26 cellular contexts compared by ENCODE assay signal in the genomic region with DNA sequence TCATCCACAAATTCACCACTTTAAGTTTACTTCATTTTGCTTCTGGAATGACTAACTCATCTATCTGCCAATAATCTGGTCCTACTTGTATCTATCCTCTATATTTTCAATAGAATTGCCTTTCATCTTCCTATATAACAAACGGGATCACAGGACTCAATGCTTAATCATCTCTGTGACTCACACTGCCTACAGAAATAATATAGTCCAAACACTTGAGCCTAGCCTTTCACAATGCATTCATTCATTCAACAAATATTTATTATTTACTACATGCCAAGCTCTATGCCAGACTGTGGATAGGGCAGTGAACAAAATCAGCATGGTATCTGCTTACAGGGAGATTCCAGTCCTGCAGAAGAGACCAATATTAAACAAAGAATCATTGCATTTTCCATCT. TPM values are rescaled to one million over a fixed set of nuclear protein-coding genes. Genes with fewer than 3 reads are reported as not detected.
A peak's percentile ranks its signal among the peaks of the same experiment; 100 is the strongest.
DNase-seq lines count a peak whose midpoint lies in the region; ATAC-seq and TF ChIP-seq lines count a peak whose summit lies in the region.
"Had no signal": no experiment of that assay in that cellular context is flagged by ENCODE, and none has a peak within 500 bp of the region (broad histone marks: within the 10 kb centered on the region; RNA-seq: fewer than 3 reads in every experiment).

No MANE protein-coding gene starts in this region.

- H2AK9ac ChIP-seq in IMR-90 (replicated peaks; ENCODE audit: low read depth, low read length, poor library complexity), result no peak overlapping the region

- no peak overlapping the region for H3K4ac ChIP-seq in IMR-90 (ENCODE audit: low read depth, low read length)

- no peaks in the 10 kb centered on the region for H4K20me1 ChIP-seq in IMR-90 (ENCODE audit: insufficient read depth, low read length)

- no peaks in the 10 kb centered on the region for H3K9me3 ChIP-seq in IMR-90 (ENCODE audit: control insufficient read depth, insufficient read depth, low read length)
- H3K9me3 ChIP-seq: thoracic aorta had no signal

- H3K18ac ChIP-seq in IMR-90 (ENCODE audit: low read depth, low read length), result no peak overlapping the region

- POLR2A ChIA-PET in IMR-90 (lab: Charles Lee; ENCODE audit: unreplicated experiment), result no interaction called here

- H2BK5ac ChIP-seq in IMR-90 (ENCODE audit: low read depth, low read length, poor library complexity, severe bottlenecking), result no peak overlapping the region

- no peak overlapping the region for H4K91ac ChIP-seq in IMR-90 (ENCODE audit: insufficient read depth, low read depth, low read length)

- H2BK20ac ChIP-seq in IMR-90 (ENCODE audit: low read depth, low read length), result no peak overlapping the region

- WGBS in IMR-90 (ENCODE audit: extremely low coverage in 2 of 2, insufficient read length in 1 of 2), 2 experiments, result 0% methylated on average over 1 of the region's 1 CpG; no CpG with 5 or more reads in 1 of the 2 experiments

- ATAC-seq in IMR-90 (ENCODE audit: low read depth), result no peak
- ATAC-seq in HG03342 (IDR thresholded peaks at IDR 0.05; ENCODE audit: unreplicated experiment), result no peak
- ATAC-seq in GM18909 (IDR thresholded peaks at IDR 0.05; ENCODE audit: poor library complexity, unreplicated experiment), result no peak
- ATAC-seq: activated CD4-positive, alpha-beta T cell treated with anti-CD3 and anti-CD28 coated beads for 36 hours; activated naive CD8-positive, alpha-beta T cell treated with anti-CD3 and anti-CD28 coated beads, Interleukin-2, amount 50 U/mL, for 24 hours; natural killer cell treated with Interleukin-12 subunit alpha and Interleukin-12 subunit beta and Interleukin-15 and Interleukin-18, amount 100 ng/mL, for 72 hours; right cardiac atrium; stimulated activated naive CD8-positive, alpha-beta T cell treated with anti-CD3 and anti-CD28 coated beads, Interleukin-15, Interleukin-2, amounts not matched to agents 100 U/mL and 50 U/mL, for 24 hours had no signal

- peaks cover 1% of the 10 kb centered on the region; the same call in 1 of the 2 replicates for H3K27me3 ChIP-seq in IMR-90 (ENCODE audit: control insufficient read depth, insufficient read depth, low read length)

- H4K8ac ChIP-seq in IMR-90 (ENCODE audit: low read depth in 2 of 2, low read length in 2 of 2), result no peak overlapping the region

- in situ Hi-C loops in IMR-90 (cut with MboI; ENCODE audit: low sequenced_read_pairs), result no loop called here

- DNase-seq in DMS53 treated with DMSO at 0.1 percent for 48 hours (lab: John Stamatoyannopoulos, UW; ENCODE audit: unreplicated experiment), result peak; percentile 90
- peak; percentile 11 for DNase-seq in IMR-90
- peak; percentile 18 for DNase-seq in amniotic epithelial cell (ENCODE audit: low read depth)
- DNase-seq in foreskin melanocyte, result peak; percentile 80
- no peak for DNase-seq in NCI-H2029 treated with DMSO at 0.1 percent for 48 hours (lab: John Stamatoyannopoulos, UW)
- DNase-seq: activated CD4-positive, alpha-beta T cell treated with anti-CD3 and anti-CD28 coated beads for 36 hours; activated CD8-positive, alpha-beta memory T cell treated with anti-CD3 and anti-CD28 coated beads for 24 hours; activated gamma-delta T cell treated with Interleukin-2 at 50 U/mL for 16 hours; activated naive CD8-positive, alpha-beta T cell treated with anti-CD3 and anti-CD28 coated beads, Interleukin-2, amount 50 U/mL, for 24 hours; activated T-cell treated with anti-CD3 and anti-CD28 coated beads, Interleukin-2, amount 50 U/mL, for 24 hours; CD4-positive, alpha-beta T cell; DMS 273 treated with DMSO at 0.1 percent for 48 hours; effector CD8-positive, alpha-beta T cell; NCI-H1092; NCI-H1930; NCI-H226; NCI-H82; right cardiac atrium; Right ventricle myocardium superior; stimulated activated naive CD8-positive, alpha-beta T cell treated with anti-CD3 and anti-CD28 coated beads, Interleukin-15, Interleukin-2, amounts not matched to agents 100 U/mL and 50 U/mL, for 24 hours; T-helper 1 cell had no signal

- TF ChIP-seq RAD21 in IMR-90 (IDR thresholded peaks at IDR 0.05; ENCODE audit: low read length), result no peak

- no peak overlapping the region for H3K14ac ChIP-seq in IMR-90 (replicated peaks; ENCODE audit: low read depth, low read length)

- no peak overlapping the region for H2BK120ac ChIP-seq in IMR-90 (ENCODE audit: low read depth, low read length)

- H3K4me1 ChIP-seq in IMR-90 (ENCODE audit: control insufficient read depth, insufficient read depth, low read length), result no peaks in the 10 kb centered on the region

- no peak for TF ChIP-seq POLR2A in IMR-90 (IDR thresholded peaks at IDR 0.05; ENCODE audit: low read depth, low read length)

- no peaks in the 10 kb centered on the region for H3K79me1 ChIP-seq in IMR-90 (ENCODE audit: low read depth in 1 of 2, low read length in 2 of 2)

- intact Hi-C loops in IMR-90 (cut with micrococcal nuclease), result no loop called here

- no peak overlapping the region for H3K4me3 ChIP-seq in IMR-90 (ENCODE audit: insufficient read depth, low read depth, low read length)
- H3K4me3 ChIP-seq: thoracic aorta had no signal

- no peak overlapping the region for H3K27ac ChIP-seq in IMR-90 (ENCODE audit: insufficient read depth, low read length)
- H3K27ac ChIP-seq: thoracic aorta had no signal

- H2AFZ ChIP-seq in IMR-90 (replicated peaks; ENCODE audit: low read length, poor library complexity), result no peak overlapping the region

- no peak overlapping the region for H3K9ac ChIP-seq in IMR-90 (ENCODE audit: low read depth, low read length)

- H3K23ac ChIP-seq in IMR-90 (ENCODE audit: low read depth, low read length), result no peak overlapping the region

- CTCF ChIA-PET in IMR-90 (lab: Yijun Ruan, JAX), result interaction anchor here (0.8 to 1.4 kb wide), 2 partner anchors 13 to 32 kb away, joined by 3 read pairs; no protein-coding TSS in a partner anchor

- no peak overlapping the region for H2BK15ac ChIP-seq in IMR-90 (ENCODE audit: low read depth, low read length)

- H2AK5ac ChIP-seq in IMR-90 (ENCODE audit: low read depth, low read length), result no peak overlapping the region

- BruUV-seq in IMR-90 (replicated peaks; lab: Mats Ljungman, UMichigan), result no TSS peak

- no peaks in the 10 kb centered on the region for H3K36me3 ChIP-seq in IMR-90 (ENCODE audit: control insufficient read depth, insufficient read depth, low read length)
- H3K36me3 ChIP-seq: thoracic aorta had no signal

- dilution Hi-C loops in IMR-90 (cut with HindIII; ENCODE audit: low sequenced_read_pairs, unreplicated experiment), result no loop called here

- no peak overlapping the region for H4K5ac ChIP-seq in IMR-90 (ENCODE audit: low read depth, low read length)

- H3K4me2 ChIP-seq in IMR-90 (ENCODE audit: low read depth, low read length), result no peak overlapping the region

- no peak overlapping the region for H3K56ac ChIP-seq in IMR-90 (ENCODE audit: extremely low read depth, insufficient read depth, low read length)

- H3K9me1 ChIP-seq in IMR-90 (ENCODE audit: insufficient read depth, low read length), result no peaks in the 10 kb centered on the region

- TF ChIP-seq CTCF in IMR-90 (conservative IDR thresholded peaks at IDR 0.05; ENCODE audit: low read depth, low read length), result no peak

TF ChIP-seq in IMR-90, 13 proteins besides CTCF, POLR2A, EP300 and RAD21:
- TF ChIP-seq, protein P1, sequence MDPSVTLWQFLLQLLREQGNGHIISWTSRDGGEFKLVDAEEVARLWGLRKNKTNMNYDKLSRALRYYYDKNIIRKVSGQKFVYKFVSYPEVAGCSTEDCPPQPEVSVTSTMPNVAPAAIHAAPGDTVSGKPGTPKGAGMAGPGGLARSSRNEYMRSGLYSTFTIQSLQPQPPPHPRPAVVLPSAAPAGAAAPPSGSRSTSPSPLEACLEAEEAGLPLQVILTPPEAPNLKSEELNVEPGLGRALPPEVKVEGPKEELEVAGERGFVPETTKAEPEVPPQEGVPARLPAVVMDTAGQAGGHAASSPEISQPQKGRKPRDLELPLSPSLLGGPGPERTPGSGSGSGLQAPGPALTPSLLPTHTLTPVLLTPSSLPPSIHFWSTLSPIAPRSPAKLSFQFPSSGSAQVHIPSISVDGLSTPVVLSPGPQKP (IDR thresholded peaks at IDR 0.05; ENCODE audit: borderline replicate concordance, low read depth, low read length), result no peak
- TF ChIP-seq FOS (IDR thresholded peaks at IDR 0.05; ENCODE audit: low read depth, low read length), result no peak

RNA-seq across cellular contexts. Expression of gene AGTR1, which starts 16.6 kb away (rescaled TPM):
- total RNA-seq in IMR-90 (2012; rRNA removed), result 2.7 and 3.3 TPM in 2 replicates
- polyA plus RNA-seq in IMR-90 (2012; rRNA removed), result 2.1 and 2.2 TPM in 2 replicates
- 0.60 and 0.82 TPM in 2 replicates for polyA plus RNA-seq in IMR-90 (2012; cell fraction: cytosol; rRNA removed)
- polyA plus RNA-seq in IMR-90 (2012; cell fraction: nucleus; rRNA removed; ENCODE audit: low replicate concordance), result 0.46 and 3.2 TPM in 2 replicates
- total RNA-seq: activated CD4-positive, alpha-beta T cell treated with anti-CD3 and anti-CD28 coated beads for 36 hours; CD4-positive, alpha-beta T cell; natural killer cell treated with Interleukin-12 subunit alpha and Interleukin-12 subunit beta and Interleukin-15 and Interleukin-18, amount 100 ng/mL, for 72 hours had no signal
- polyA plus RNA-seq: keratinocyte had no signal
